28 cellular contexts compared by ENCODE assay signal in the genomic region with DNA sequence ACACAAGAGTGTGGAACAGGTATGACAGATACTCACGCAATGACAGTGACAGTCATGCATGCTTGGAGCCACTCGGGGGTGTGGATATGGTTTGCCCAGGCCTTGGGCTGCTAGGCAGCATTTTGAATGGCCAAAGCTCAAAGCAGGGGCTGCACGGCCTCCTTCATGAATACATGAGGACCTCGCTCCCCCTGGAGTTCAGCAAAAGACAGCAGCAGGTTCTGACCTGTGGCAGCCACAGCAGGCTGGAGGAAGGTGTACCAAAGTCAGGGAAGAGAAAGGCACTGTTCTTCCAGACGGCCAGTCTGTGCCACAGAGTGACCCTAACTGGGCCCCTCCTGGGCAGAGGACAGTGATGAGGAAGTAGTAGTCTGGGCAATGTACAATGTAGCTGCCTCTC.
DNase-seq lines count a peak whose midpoint lies in the region; ATAC-seq, FAIRE-seq and TF ChIP-seq lines count a peak whose summit lies in the region.
"Had no signal": no experiment of that assay in that cellular context is flagged by ENCODE, and none has a peak within 500 bp of the region (broad histone marks: within the 10 kb centered on the region; RNA-seq: fewer than 3 reads in every experiment).

No MANE protein-coding gene starts in this region.

- H3K27me3 ChIP-seq in OCI-LY3 (ENCODE audit: low read depth, low read length) (no peaks in the 10 kb centered on the region), H1 (replicated peaks in 1 of 4; ENCODE audit: control insufficient read depth in 3 of 4, extremely low read depth in 1 of 4, insufficient read depth in 3 of 4, low read length in 3 of 4) (no peaks in the 10 kb centered on the region), neural progenitor cell (no peaks in the 10 kb centered on the region)
- H3K27me3 ChIP-seq: ovary, stomach, tibial nerve had no signal

- H3K23ac ChIP-seq in H1 (ENCODE audit: insufficient read length) = no peak overlapping the region

- peak; percentile 21; the same call in 1 of the 2 replicates for TF ChIP-seq CTCF in OCI-LY3 (IDR thresholded peaks at IDR 0.05; ENCODE audit: low read depth, low read length)
- peak in 2 of 3 experiments; percentile 14 to 30; a peak in 2 of 4 replicates for TF ChIP-seq CTCF in H1 (IDR thresholded peaks at IDR 0.05; ENCODE audit: control extremely low read depth in 1 of 3, insufficient read depth in 1 of 3, low read depth in 1 of 3, low read length in 3 of 3)
- TF ChIP-seq CTCF in neural progenitor cell (IDR thresholded peaks at IDR 0.05) = no peak
- no peak for TF ChIP-seq CTCF in type B pancreatic cell (conservative IDR thresholded peaks at IDR 0.05)

- H3K4me2 ChIP-seq in OCI-LY3 (ENCODE audit: low read length) = no peak overlapping the region
- H3K4me2 ChIP-seq in H1 (ENCODE audit: insufficient read depth in 1 of 2, low read depth in 2 of 2, low read length in 2 of 2) = no peak overlapping the region
- no peak overlapping the region for H3K4me2 ChIP-seq in neural progenitor cell

- H3K4me3 Mint-ChIP-seq in neural progenitor cell = no peak overlapping the region
- no peak overlapping the region for H3K4me3 Mint-ChIP-seq in activated T-helper 17 cell treated with anti-CD3 and anti-CD28 coated beads, Interleukin-2, amount 50 U/mL, for 72 hours
- H3K4me3 Mint-ChIP-seq in type B pancreatic cell = no peak overlapping the region
- H3K4me3 Mint-ChIP-seq: activated CD4-positive, alpha-beta T cell treated with anti-CD3 and anti-CD28 coated beads for 36 hours; activated T-cell treated with anti-CD3 and anti-CD28 coated beads, Interleukin-2, amount 50 U/mL, for 72 hours; B cell; naive thymus-derived CD4-positive, alpha-beta T cell; T-cell had no signal

- no peaks in the 10 kb centered on the region for H3F3A ChIP-seq in neural progenitor cell (ENCODE audit: low read depth)

- no peaks in the 10 kb centered on the region for H3K23me2 ChIP-seq in H1 (ENCODE audit: low read depth, low read length)

- no peaks in the 10 kb centered on the region for H3K79me2 ChIP-seq in OCI-LY3 (ENCODE audit: low read length)
- no peaks in the 10 kb centered on the region for H3K79me2 ChIP-seq in H1 (ENCODE audit: control insufficient read depth in 1 of 2, insufficient read depth in 2 of 2, low read length in 2 of 2)
- no peaks in the 10 kb centered on the region for H3K79me2 ChIP-seq in neural progenitor cell (ENCODE audit: low read depth)

- no peaks in the 10 kb centered on the region for H3K36me3 Mint-ChIP-seq in neural progenitor cell
- H3K36me3 Mint-ChIP-seq in activated T-helper 17 cell treated with anti-CD3 and anti-CD28 coated beads, Interleukin-2, amount 50 U/mL, for 72 hours (ENCODE audit: low read depth) = no peaks in the 10 kb centered on the region
- H3K36me3 Mint-ChIP-seq in type B pancreatic cell = no peaks in the 10 kb centered on the region
- H3K36me3 Mint-ChIP-seq: activated naive CD4-positive, alpha-beta T cell treated with anti-CD3 and anti-CD28 coated beads, Interleukin-2, amount 50 U/mL, for 72 hours; naive thymus-derived CD4-positive, alpha-beta T cell; T-cell had no signal

- H3K27me3 Mint-ChIP-seq in neural progenitor cell (ENCODE audit: insufficient read depth, low read depth) = peaks cover 4% of the 10 kb centered on the region
- peaks cover 4% of the 10 kb centered on the region for H3K27me3 Mint-ChIP-seq in activated T-helper 17 cell treated with anti-CD3 and anti-CD28 coated beads, Interleukin-2, amount 50 U/mL, for 72 hours
- H3K27me3 Mint-ChIP-seq in type B pancreatic cell = peaks cover 2% of the 10 kb centered on the region

- H3K27ac Mint-ChIP-seq in neural progenitor cell (no peak overlapping the region), type B pancreatic cell (no peak overlapping the region)
- H3K27ac Mint-ChIP-seq in activated T-helper 17 cell treated with anti-CD3 and anti-CD28 coated beads, Interleukin-2, amount 50 U/mL, for 72 hours = no peak overlapping the region
- H3K27ac Mint-ChIP-seq: activated CD4-positive, alpha-beta T cell treated with anti-CD3 and anti-CD28 coated beads for 36 hours; activated naive CD4-positive, alpha-beta T cell treated with anti-CD3 and anti-CD28 coated beads, Interleukin-2, amount 50 U/mL, for 72 hours; activated T-cell treated with anti-CD3 and anti-CD28 coated beads, Interleukin-2, amount 50 U/mL, for 72 hours; B cell; naive thymus-derived CD4-positive, alpha-beta T cell; T-cell had no signal

- no peak overlapping the region for H4K8ac ChIP-seq in H1 (ENCODE audit: extremely low read depth, insufficient read depth, low read length)

- peak overlapping the region; percentile 79 for H4K91ac ChIP-seq in H1 (replicated peaks; ENCODE audit: insufficient read length, low read length)

- H3K4me1 ChIP-seq in OCI-LY3 (ENCODE audit: low read length) (peaks cover 2% of the 10 kb centered on the region; the same call in 1 of the 2 replicates), H1 (replicated peaks in 1 of 4; ENCODE audit: control insufficient read depth in 3 of 4, insufficient read depth in 4 of 4, low read length in 3 of 4) (peaks cover 0 to 4% (median under 1%) of the 10 kb centered on the region in 4 experiments; a peak in 1 of 7 replicates), neural progenitor cell (no peaks in the 10 kb centered on the region)
- H3K4me1 ChIP-seq: tibial nerve had no signal

- H2AFZ ChIP-seq in OCI-LY3 (ENCODE audit: low read depth, low read length) (no peak overlapping the region), H1 (ENCODE audit: low read length) (no peak overlapping the region), neural progenitor cell (replicated peaks) (no peak overlapping the region)

- no peak overlapping the region for H3K14ac ChIP-seq in H1 (ENCODE audit: insufficient read length)

- ATAC-seq in activated T-helper 17 cell treated with anti-CD3 and anti-CD28 coated beads, Interleukin-2, amount 50 U/mL, for 72 hours (replicated peaks) = no peak
- ATAC-seq: activated CD4-positive, alpha-beta T cell treated with anti-CD3 and anti-CD28 coated beads for 36 hours; naive thymus-derived CD4-positive, alpha-beta T cell; sciatic nerve; T-cell had no signal

- peaks cover 10% of the 10 kb centered on the region for H3K4me1 Mint-ChIP-seq in neural progenitor cell
- no peaks in the 10 kb centered on the region for H3K4me1 Mint-ChIP-seq in activated T-helper 17 cell treated with anti-CD3 and anti-CD28 coated beads, Interleukin-2, amount 50 U/mL, for 72 hours
- peaks cover 13% of the 10 kb centered on the region for H3K4me1 Mint-ChIP-seq in type B pancreatic cell (ENCODE audit: unreplicated experiment)
- H3K4me1 Mint-ChIP-seq: activated CD4-positive, alpha-beta T cell treated with anti-CD3 and anti-CD28 coated beads for 36 hours; B cell; naive thymus-derived CD4-positive, alpha-beta T cell had no signal

- POLR2A ChIA-PET in H1 (lab: Charles Lee; ENCODE audit: partially characterized antibody) = no interaction called here

- CTCF ChIA-PET in H1 (lab: Charles Lee; ENCODE audit: partially characterized antibody) = interaction anchor here (0.9 to 17.9 kb wide), 23 partner anchors 7 to 315 kb away, joined by 3 to 229 read pairs (median 5); partner anchors contain the start of genes C2CD4A and C2CD4B

- FAIRE-seq in H1 (lab: Jason Lieb, UNC) = no peak
- FAIRE-seq: TTC549 had no signal

- H4K5ac ChIP-seq in H1 (ENCODE audit: insufficient read length, low read depth, low read length) = no peak overlapping the region

- H3K4me3 ChIP-seq in OCI-LY3 (ENCODE audit: low read length) (no peak overlapping the region), H1 (ENCODE audit: extremely low read depth in 1 of 4, insufficient read depth in 2 of 4, low read depth in 3 of 4, low read length in 4 of 4) (no peak overlapping the region), neural progenitor cell (no peak overlapping the region)
- H3K4me3 ChIP-seq: ovary, stomach, tibial nerve had no signal

- no peak overlapping the region for H3K4ac ChIP-seq in H1 (replicated peaks; ENCODE audit: insufficient read length, low read depth, low read length)

- TF ChIP-seq EP300 in H1 (IDR thresholded peaks at IDR 0.05; ENCODE audit: borderline replicate concordance in 1 of 2, low read depth in 2 of 2, low read length in 2 of 2) = no peak

- H3K18ac ChIP-seq in H1 (ENCODE audit: extremely low read depth, low read length) = no peak overlapping the region

- peak overlapping the region; percentile 18 for H2BK120ac ChIP-seq in H1 (replicated peaks; ENCODE audit: low read depth, low read length)

- H2BK5ac ChIP-seq in H1 (ENCODE audit: low read depth, low read length) = no peak overlapping the region

- H3K79me1 ChIP-seq in H1 (ENCODE audit: low read depth, low read length) = no peaks in the 10 kb centered on the region

- H3K56ac ChIP-seq in H1 (replicated peaks; ENCODE audit: insufficient read length, low read depth, low read length) = no peak overlapping the region

- H3K27ac ChIP-seq in OCI-LY3 (ENCODE audit: low read length) = no peak overlapping the region
- no peak overlapping the region for H3K27ac ChIP-seq in H1 (ENCODE audit: low read depth, low read length)
- no peak overlapping the region for H3K27ac ChIP-seq in neural progenitor cell
- H3K27ac ChIP-seq: ovary, stomach, tibial nerve had no signal

- H3K36me3 ChIP-seq in OCI-LY3 (replicated peaks; ENCODE audit: low read depth, low read length) (no peaks in the 10 kb centered on the region), H1 (ENCODE audit: control insufficient read depth in 2 of 4, insufficient read depth in 4 of 4, low read length in 3 of 4) (no peaks in the 10 kb centered on the region), neural progenitor cell (no peaks in the 10 kb centered on the region)
- H3K36me3 ChIP-seq: ovary, stomach, tibial nerve had no signal

- 0 out of 2 replicates have a peak overlapping the region, but pooled peaks have one; percentile 32 for H2BK20ac ChIP-seq in H1 (ENCODE audit: low read length)

- 72% methylated on average over 5 of the region's 5 CpGs; no CpG with 5 or more reads in 1 of the 2 experiments for WGBS in H1 (ENCODE audit: extremely low coverage in 1 of 2, insufficient coverage in 1 of 2, insufficient read length in 1 of 2, insufficient replicate concordance in 2 of 2, low coverage in 1 of 2, low lambda C conversion rate in 2 of 2, missing lambda C conversion rate in 1 of 2), 2 experiments

- H4K20me1 ChIP-seq in OCI-LY3 (ENCODE audit: insufficient read depth, low read length) (no peaks in the 10 kb centered on the region), H1 (replicated peaks in 1 of 2; ENCODE audit: control insufficient read depth in 1 of 2, insufficient read depth in 2 of 2, low read length in 2 of 2) (no peaks in the 10 kb centered on the region), neural progenitor cell (ENCODE audit: low read depth) (no peaks in the 10 kb centered on the region)

- peak overlapping the region; percentile 90; the same call in 1 of the 2 replicates for H2BK12ac ChIP-seq in H1 (ENCODE audit: low read depth, low read length)

- 0 out of 2 replicates have a peak overlapping the region, but pooled peaks have one; percentile 88 for H2BK15ac ChIP-seq in H1 (ENCODE audit: low read length)

- DNase-seq in NCI-H146 (lab: John Stamatoyannopoulos, UW) (peak; percentile 25), NCI-H146 treated with DMSO at 0.1 percent for 48 hours (lab: John Stamatoyannopoulos, UW; ENCODE audit: unreplicated experiment) (no peak), H1 (ENCODE audit: low read depth in 1 of 2, low spot score in 2 of 2) (no peak), neural progenitor cell (ENCODE audit: low spot score) (peak; percentile 14), SW 1271 (lab: John Stamatoyannopoulos, UW) (no peak), type B pancreatic cell (ENCODE audit: extremely low spot score, unreplicated experiment) (no peak)
- DNase-seq: 8988T; activated CD4-positive, alpha-beta T cell treated with anti-CD3 and anti-CD28 coated beads for 36 hours; activated T-cell treated with anti-CD3 and anti-CD28 coated beads, Interleukin-2, amount 50 U/mL, for 72 hours; aorta; central memory CD4-positive, alpha-beta T cell; effector memory CD4-positive, alpha-beta T cell; left cardiac atrium; naive thymus-derived CD4-positive, alpha-beta T cell; NCI-H1105 treated with DMSO at 0.1 percent for 48 hours; NCI-H510A; OCI-M1; ovary; Right ventricle myocardium superior; stomach; T-cell had no signal

- peak overlapping the region; percentile 39; the same call in 1 of the 2 replicates for H2AK5ac ChIP-seq in H1 (ENCODE audit: low read depth, low read length)

- peak; percentile 8 to 37; a peak in 3 of 4 replicates for TF ChIP-seq RAD21 in H1 (IDR thresholded peaks at IDR 0.05 in 1 of 2, conservative IDR thresholded peaks at IDR 0.05 in 1 of 2; ENCODE audit: low read depth in 2 of 2, low read length in 2 of 2)

- H3K9me3 ChIP-seq in OCI-LY3 (ENCODE audit: insufficient read depth, low read length) = no peaks in the 10 kb centered on the region
- 0 out of 4 replicates have a peak, but pooled peaks cover 0 to 3% of the 10 kb centered on the region in 2 experiments for H3K9me3 ChIP-seq in H1 (ENCODE audit: insufficient read depth in 2 of 2, low read depth in 1 of 2, low read length in 1 of 2)
- no peaks in the 10 kb centered on the region for H3K9me3 ChIP-seq in neural progenitor cell (ENCODE audit: low read depth)
- H3K9me3 ChIP-seq: ovary, stomach, tibial nerve had no signal

- no peak for TF ChIP-seq POLR2A in H1 (IDR thresholded peaks at IDR 0.05; ENCODE audit: control extremely low read depth in 1 of 2, low read depth in 2 of 2, low read length in 2 of 2)

- H3K9me3 Mint-ChIP-seq in neural progenitor cell (peaks cover 4% of the 10 kb centered on the region), type B pancreatic cell (no peaks in the 10 kb centered on the region)
- no peaks in the 10 kb centered on the region for H3K9me3 Mint-ChIP-seq in activated T-helper 17 cell treated with anti-CD3 and anti-CD28 coated beads, Interleukin-2, amount 50 U/mL, for 72 hours
- H3K9me3 Mint-ChIP-seq: activated naive CD4-positive, alpha-beta T cell treated with anti-CD3 and anti-CD28 coated beads, Interleukin-2, amount 50 U/mL, for 72 hours; activated T-cell treated with anti-CD3 and anti-CD28 coated beads, Interleukin-2, amount 50 U/mL, for 72 hours; T-cell had no signal

- H3K9ac ChIP-seq in OCI-LY3 (ENCODE audit: low read length) (no peak overlapping the region), H1 (replicated peaks in 1 of 4; ENCODE audit: extremely low read depth in 1 of 4, low read depth in 3 of 4, low read length in 3 of 4) (no peak overlapping the region), neural progenitor cell (no peak overlapping the region)

Comparison
In these comparisons a context has a peak if more than half of its experiments do, and no peak if none do; other contexts are left out.
1. DNase-seq: peak in NCI-H146 (single experiment) and neural progenitor cell (single experiment); none in NCI-H146 treated with DMSO at 0.1 percent for 48 hours (single experiment), H1 (0 of 2), SW 1271 (0 of 2) and type B pancreatic cell (single experiment).
2. CTCF ChIP-seq: peak in OCI-LY3 (single experiment) and H1 (2 of 3); none in neural progenitor cell (single experiment) and type B pancreatic cell (single experiment).